In genomic region chr1:23581219-23581618, GRCh38 we compare ENCODE assay signal across 11 cellular contexts. TPM values are rescaled to one million over a fixed set of nuclear protein-coding genes. Genes with fewer than 3 reads are reported as not detected.
DNase-seq lines count a peak whose midpoint lies in the region; ATAC-seq and TF ChIP-seq lines count a peak whose summit lies in the region.
"Had no signal": no experiment of that assay in that cellular context is flagged by ENCODE, and none has a peak within 500 bp of the region (broad histone marks: within the 10 kb centered on the region; RNA-seq: fewer than 3 reads in every experiment).

No MANE protein-coding gene starts in this region.

- ATAC-seq in gastroesophageal sphincter = peak; percentile 6
- ATAC-seq in HG02973 (IDR thresholded peaks at IDR 0.05; ENCODE audit: unreplicated experiment) = no peak
- no peak for ATAC-seq in HG02642 (IDR thresholded peaks at IDR 0.05; ENCODE audit: poor library complexity, unreplicated experiment)
- ATAC-seq in GM19395 (IDR thresholded peaks at IDR 0.05; ENCODE audit: unreplicated experiment) = no peak

- TF ChIP-seq CTCF in BE2C (IDR thresholded peaks at IDR 0.05; ENCODE audit: low read depth, low read length) (no peak), WERI-Rb-1 (IDR thresholded peaks at IDR 0.05; ENCODE audit: low read depth, low read length) (no peak), gastroesophageal sphincter (IDR thresholded peaks at IDR 0.05) (no peak), neural crest cell (conservative IDR thresholded peaks at IDR 0.05) (no peak), thyroid gland (IDR thresholded peaks at IDR 0.05) (no peak)

- peaks cover 41% of the 10 kb centered on the region for H3K4me1 Mint-ChIP-seq in neural crest cell

- H3K9me3 Mint-ChIP-seq in neural crest cell = no peaks in the 10 kb centered on the region
- H3K9me3 Mint-ChIP-seq: CD8-positive, alpha-beta memory T cell had no signal

- TF ChIP-seq EP300 in gastroesophageal sphincter (IDR thresholded peaks at IDR 0.05) = no peak

- TF ChIP-seq POLR2A in gastroesophageal sphincter (IDR thresholded peaks at IDR 0.05) (no peak), thyroid gland (IDR thresholded peaks at IDR 0.05) (no peak)

- peak overlapping the region; percentile 97 for H3K27ac Mint-ChIP-seq in neural crest cell (ENCODE audit: unreplicated experiment)
- H3K27ac Mint-ChIP-seq: CD8-positive, alpha-beta memory T cell had no signal

- H3K27ac ChIP-seq in WERI-Rb-1 (no peak overlapping the region), gastroesophageal sphincter (peak overlapping the region in 3 of 4 donors; percentile 2 to 49 (median 14)), thyroid gland (peak overlapping the region in 1 of 3 donors; percentile 50)

- peak; percentile 70 for DNase-seq in BE2C
- peak; percentile 35 for DNase-seq in WERI-Rb-1
- peak; percentile 32 for DNase-seq in neural crest cell (ENCODE audit: low read depth, low spot score)
- no peak for DNase-seq in thyroid gland
- DNase-seq: activated T-cell treated with anti-CD3 and anti-CD28 coated beads, Interleukin-2, amount 50 U/mL, for 1 hour; CD8-positive, alpha-beta memory T cell; NCI-H1105 had no signal

- WGBS in gastroesophageal sphincter (ENCODE audit: low coverage in 1 of 2), 2 donors = 50% methylated on average over 2 of the region's 8 CpGs; no CpG with 5 or more reads in 1 of the 2 donors
- WGBS in thyroid gland, 2 donors = 66 to 83% methylated on average over 4 to 5 of the region's 8 CpGs

- H3K36me3 Mint-ChIP-seq in neural crest cell (ENCODE audit: low read depth) = no peaks in the 10 kb centered on the region
- H3K36me3 Mint-ChIP-seq: CD8-positive, alpha-beta memory T cell had no signal

- H3K4me3 Mint-ChIP-seq in neural crest cell = peak overlapping the region; percentile 52
- H3K4me3 Mint-ChIP-seq: CD8-positive, alpha-beta memory T cell had no signal

- H3K27me3 ChIP-seq in BE2C (no peaks in the 10 kb centered on the region), WERI-Rb-1 (ENCODE audit: insufficient read depth, low read depth, severe bottlenecking) (no peaks in the 10 kb centered on the region), gastroesophageal sphincter (no peaks in the 10 kb centered on the region), thyroid gland (no peaks in the 10 kb centered on the region)

- H3K4me3 ChIP-seq in BE2C (ENCODE audit: low read depth, low read length) (no peak overlapping the region), WERI-Rb-1 (ENCODE audit: low read depth, low read length) (no peak overlapping the region), gastroesophageal sphincter (no peak overlapping the region), thyroid gland (replicated peaks in 1 of 3) (no peak overlapping the region)

- H3K9me3 ChIP-seq in BE2C (no peaks in the 10 kb centered on the region), WERI-Rb-1 (ENCODE audit: severe bottlenecking) (no peaks in the 10 kb centered on the region), gastroesophageal sphincter (no peaks in the 10 kb centered on the region), thyroid gland (no peaks in the 10 kb centered on the region)

- intact Hi-C loops in thyroid gland (cut with DNase I) = no loop called here

- H3K4me1 ChIP-seq in BE2C (peaks cover 3% of the 10 kb centered on the region; the same call in 1 of the 2 replicates), gastroesophageal sphincter (peaks cover 8 to 32% (median 20%) of the 10 kb centered on the region in 3 donors), thyroid gland (peaks cover 3 to 22% of the 10 kb centered on the region in 2 donors)

- no peaks in the 10 kb centered on the region for H3K27me3 Mint-ChIP-seq in neural crest cell (ENCODE audit: low read depth)
- H3K27me3 Mint-ChIP-seq: CD8-positive, alpha-beta memory T cell had no signal

- H3K36me3 ChIP-seq in BE2C = no peaks in the 10 kb centered on the region
- H3K36me3 ChIP-seq in WERI-Rb-1 = no peaks in the 10 kb centered on the region
- no peaks in the 10 kb centered on the region for H3K36me3 ChIP-seq in gastroesophageal sphincter
- no peaks in the 10 kb centered on the region for H3K36me3 ChIP-seq in thyroid gland

RNA-seq across cellular contexts. Expression of gene ID3, which starts 21.9 kb away (rescaled TPM):
- polyA plus RNA-seq in BE2C (2012; ENCODE audit: insufficient read depth, insufficient read length, low read depth) = 63.3 TPM
- total RNA-seq in gastroesophageal sphincter (100 to 1,000 TPM; 144 to 270 (median 221) TPM), neural crest cell (36.2 and 40.9 TPM in 2 replicates), thyroid gland (100 to 1,000 TPM; 279 to 388 (median 343) TPM)

RNA-seq across cellular contexts. Expression of gene E2F2, which starts 50.2 kb away (rescaled TPM):
- polyA plus RNA-seq in BE2C (2012; ENCODE audit: insufficient read depth, insufficient read length, low read depth) = 0.73 TPM
- total RNA-seq in gastroesophageal sphincter (under 1 TPM in 2 of 4 donors, not detected in 2; 0.08 to 0.17 TPM), neural crest cell (23.5 and 23.7 TPM in 2 replicates), thyroid gland (under 1 TPM in 3 of 4 donors, not detected in 1; 0.10 to 0.27 (median 0.17) TPM)

Comparison
In these comparisons a context has a peak if more than half of its experiments do, and no peak if none do; other contexts are left out.
1. DNase-seq: peak in BE2C (single experiment), WERI-Rb-1 (single experiment) and neural crest cell (single experiment); none in thyroid gland (0 of 2).
2. RNA of gene E2F2, which starts 50.2 kb away (total RNA-seq): 23.5 to 23.7 TPM in neural crest cell; 0.10 to 0.27 TPM in thyroid gland and 0.08 to 0.17 TPM in gastroesophageal sphincter; every median in the first group is over 10 times any median in the second.